26 cellular contexts compared by ENCODE assay signal in genomic region chr3:64651791-64652241, GRCh38. TPM values are rescaled to one million over a fixed set of nuclear protein-coding genes. Genes with fewer than 3 reads are reported as not detected.
DNase-seq lines count a peak whose midpoint lies in the region; ATAC-seq and TF ChIP-seq lines count a peak whose summit lies in the region.
"Had no signal": no experiment of that assay in that cellular context is flagged by ENCODE, and none has a peak within 500 bp of the region (broad histone marks: within the 10 kb centered on the region; RNA-seq: fewer than 3 reads in every experiment).

No MANE protein-coding gene starts in this region.

- H3K4me3 Mint-ChIP-seq in stimulated activated naive B cell treated with anti-CD40 and anti-IgM and Interleukin-4, amounts not matched to agents 10 μg/mL and 1 μg/mL and 100 μg/mL, for 72 hours, result no peak overlapping the region
- H3K4me3 Mint-ChIP-seq: activated CD8-positive, alpha-beta T cell treated with anti-CD3 and anti-CD28 coated beads for 36 hours; IgD-negative memory B cell had no signal

- H3K36me3 Mint-ChIP-seq in stimulated activated naive B cell treated with anti-CD40 and anti-IgM and Interleukin-4, amounts not matched to agents 10 μg/mL and 1 μg/mL and 100 μg/mL, for 72 hours, result no peaks in the 10 kb centered on the region
- H3K36me3 Mint-ChIP-seq: IgD-negative memory B cell had no signal

- no peak for TF ChIP-seq CTCF in left ventricle myocardium inferior (IDR thresholded peaks at IDR 0.05; ENCODE audit: borderline replicate concordance)

- no peaks in the 10 kb centered on the region for H3K4me1 Mint-ChIP-seq in stimulated activated naive B cell treated with anti-CD40 and anti-IgM and Interleukin-4, amounts not matched to agents 10 μg/mL and 1 μg/mL and 100 μg/mL, for 72 hours
- H3K4me1 Mint-ChIP-seq: IgD-negative memory B cell had no signal

- intact Hi-C loops in left ventricle myocardium inferior (cut with micrococcal nuclease) (no loop called here), cardiac septum (cut with DNase I) (no loop called here), posterior cingulate gyrus (cut with DNase I) (no loop called here)

- H3K4me1 ChIP-seq in left ventricle myocardium inferior, result peaks cover 42% of the 10 kb centered on the region
- H3K4me1 ChIP-seq: A549, lower lobe of right lung, right lobe of liver had no signal

- no peaks in the 10 kb centered on the region for H3K9me3 ChIP-seq in left ventricle myocardium inferior (replicated peaks)
- H3K9me3 ChIP-seq: A549, lower lobe of right lung, right lobe of liver, upper lobe of right lung had no signal

- no peak for DNase-seq in left ventricle myocardium inferior
- DNase-seq in cardiac septum (ENCODE audit: low spot score), result no peak
- peak; percentile 46 for DNase-seq in dedifferentiated amniotic fluid mesenchymal stem cell (ENCODE audit: extremely low spot score)
- DNase-seq in iris pigment epithelial cell (ENCODE audit: low read depth), result peak; percentile 13
- no peak for DNase-seq in HuH-7.5 (ENCODE audit: low spot score)
- no peak for DNase-seq in stimulated activated naive B cell treated with anti-CD40 and anti-IgM and Interleukin-4, amounts not matched to agents 10 μg/mL and 1 μg/mL and 100 μg/mL, for 72 hours
- no peak for DNase-seq in posterior cingulate gyrus
- no peak for DNase-seq in T-helper 9 cell
- DNase-seq: activated CD8-positive, alpha-beta T cell treated with anti-CD3 and anti-CD28 coated beads for 36 hours; activated naive CD4-positive, alpha-beta T cell treated with Interleukin-2 at 50 U/mL for 16 hours; activated T-cell treated with anti-CD3 and anti-CD28 coated beads, Interleukin-2, amount 50 U/mL, for 1 hour; aorta; cortex of kidney; lower lobe of right lung; MM.1S; NCI-H1436 treated with DMSO at 0.1 percent for 48 hours; NCI-H69; occipital lobe; right lobe of liver; SHP77 treated with DMSO at 0.1 percent for 48 hours; stimulated activated CD4-positive, alpha-beta T cell treated with anti-CD3 and anti-CD28 coated beads, Interleukin-1b, Interleukin-23, amount 100 ng/mL, for 48 hours; T-helper 2 cell; upper lobe of right lung had no signal

- H3K27ac ChIP-seq in left ventricle myocardium inferior (replicated peaks), result peak overlapping the region; percentile 50
- H3K27ac ChIP-seq: A549, C4-2B, lower lobe of right lung, right lobe of liver had no signal

- H3K4me3 ChIP-seq in left ventricle myocardium inferior, result no peak overlapping the region
- H3K4me3 ChIP-seq: A549, lower lobe of right lung, right lobe of liver, upper lobe of right lung had no signal

- no peaks in the 10 kb centered on the region for H3K27me3 ChIP-seq in left ventricle myocardium inferior (ENCODE audit: low read depth)
- H3K27me3 ChIP-seq: right lobe of liver, upper lobe of right lung had no signal

- H3K27ac Mint-ChIP-seq in stimulated activated naive B cell treated with anti-CD40 and anti-IgM and Interleukin-4, amounts not matched to agents 10 μg/mL and 1 μg/mL and 100 μg/mL, for 72 hours, result no peak overlapping the region
- H3K27ac Mint-ChIP-seq: activated CD8-positive, alpha-beta T cell treated with anti-CD3 and anti-CD28 coated beads for 36 hours; IgD-negative memory B cell had no signal

- no peaks in the 10 kb centered on the region for H3K27me3 Mint-ChIP-seq in stimulated activated naive B cell treated with anti-CD40 and anti-IgM and Interleukin-4, amounts not matched to agents 10 μg/mL and 1 μg/mL and 100 μg/mL, for 72 hours
- H3K27me3 Mint-ChIP-seq: activated CD8-positive, alpha-beta T cell treated with anti-CD3 and anti-CD28 coated beads for 36 hours; IgD-negative memory B cell had no signal

- ATAC-seq in stimulated activated naive B cell treated with anti-CD40 and anti-IgM and Interleukin-4, amounts not matched to agents 10 μg/mL and 1 μg/mL and 100 μg/mL, for 72 hours (replicated peaks), result no peak
- ATAC-seq: A549; activated CD8-positive, alpha-beta T cell treated with anti-CD3 and anti-CD28 coated beads for 36 hours; right lobe of liver; upper lobe of right lung had no signal

- no peaks in the 10 kb centered on the region for H3K9me3 Mint-ChIP-seq in stimulated activated naive B cell treated with anti-CD40 and anti-IgM and Interleukin-4, amounts not matched to agents 10 μg/mL and 1 μg/mL and 100 μg/mL, for 72 hours
- H3K9me3 Mint-ChIP-seq: activated CD8-positive, alpha-beta T cell treated with anti-CD3 and anti-CD28 coated beads for 36 hours; IgD-negative memory B cell had no signal

- peaks cover 75% of the 10 kb centered on the region for H3K36me3 ChIP-seq in left ventricle myocardium inferior
- H3K36me3 ChIP-seq: right lobe of liver had no signal

RNA-seq across cellular contexts. Expression of gene ADAMTS9, which starts 36.0 kb away (rescaled TPM):
- total RNA-seq in left ventricle myocardium inferior (14.7 TPM), cardiac septum (53.6 TPM)
- total RNA-seq: activated CD8-positive, alpha-beta T cell treated with anti-CD3 and anti-CD28 coated beads for 36 hours had no signal

Comparison
In these comparisons a context has a peak if more than half of its experiments do, and no peak if none do; other contexts are left out.
1. DNase-seq: peak in dedifferentiated amniotic fluid mesenchymal stem cell (single experiment) and iris pigment epithelial cell (single experiment); none in left ventricle myocardium inferior (single experiment), cardiac septum (single experiment), HuH-7.5 (single experiment), stimulated activated naive B cell treated with anti-CD40 and anti-IgM and Interleukin-4, amounts not matched to agents 10 μg/mL and 1 μg/mL and 100 μg/mL, for 72 hours (single experiment), posterior cingulate gyrus (0 of 10) and T-helper 9 cell (single experiment).